Comparison of ENCODE assay signal across 1 cellular context in the genomic region with DNA sequence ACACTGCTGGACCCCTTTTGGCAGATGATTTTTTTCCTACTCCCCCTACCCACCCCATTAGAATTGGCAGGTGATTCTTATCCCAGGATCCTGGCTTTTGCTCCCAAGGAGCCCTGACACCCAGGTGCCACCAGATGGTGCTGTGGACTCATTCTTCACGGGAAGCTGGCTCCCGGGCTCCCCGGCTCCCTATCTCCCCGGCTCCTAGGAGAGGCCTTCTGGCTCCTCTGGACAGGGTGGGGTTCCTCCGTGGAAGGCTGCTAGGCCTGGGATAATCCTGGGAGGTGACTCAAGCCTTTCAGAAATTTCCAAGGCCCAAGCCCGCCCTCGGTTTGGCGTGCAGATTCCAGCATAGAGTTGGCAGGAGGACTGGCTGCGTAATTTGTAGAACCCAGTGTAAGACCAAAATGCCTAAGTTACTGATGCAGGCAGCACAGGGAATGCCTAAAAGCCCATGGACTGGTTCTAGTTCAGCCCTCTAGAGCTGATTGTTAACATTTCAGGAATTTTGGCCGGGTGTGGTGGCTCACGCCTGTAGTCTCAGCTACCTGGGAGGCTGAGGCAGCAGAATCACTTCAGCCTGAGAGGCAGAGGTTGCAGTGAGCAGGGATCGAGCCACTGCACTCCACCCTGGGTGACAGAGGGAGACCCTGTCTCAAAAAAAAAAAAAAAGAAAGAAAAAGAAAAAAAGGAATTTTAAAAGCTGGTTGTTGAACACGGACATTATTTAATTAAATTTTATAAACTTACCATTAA.
A peak's percentile ranks its signal among the peaks of the same experiment; 100 is the strongest.
TF ChIP-seq lines count a peak whose summit lies in the region.

No MANE protein-coding gene starts in this region.

TF ChIP-seq in HEK293, 187 proteins besides CTCF, POLR2A, EP300 and RAD21 (continued from another document):
- TF ChIP-seq ZNF549 (tag by site-specific recombination; IDR thresholded peaks at IDR 0.05), result no peak
- no peak for TF ChIP-seq ZNF114 (tag by site-specific recombination; IDR thresholded peaks at IDR 0.05)
- TF ChIP-seq ZNF2 (tag by site-specific recombination; IDR thresholded peaks at IDR 0.05), result peak; percentile 81; the same call in 1 of the 2 replicates
- TF ChIP-seq ZNF501 (tag by site-specific recombination; IDR thresholded peaks at IDR 0.05), result no peak
- TF ChIP-seq KLF1 (tag by site-specific recombination; IDR thresholded peaks at IDR 0.05), result peak; percentile 29; the same call in 1 of the 2 replicates
- TF ChIP-seq ZNF302 (tag by site-specific recombination; IDR thresholded peaks at IDR 0.05; ENCODE audit: low read depth), result no peak
- TF ChIP-seq ZNF791 (tag by site-specific recombination; IDR thresholded peaks at IDR 0.05), result no peak
- TF ChIP-seq ZNF37A (tag by site-specific recombination; IDR thresholded peaks at IDR 0.05), result peak; percentile 54
- peak; percentile 84 for TF ChIP-seq ZBTB20 (tag by site-specific recombination; IDR thresholded peaks at IDR 0.05)
- TF ChIP-seq ZNF366 (tag by site-specific recombination; conservative IDR thresholded peaks at IDR 0.05), result no peak
- TF ChIP-seq SCRT2 (tag by site-specific recombination; IDR thresholded peaks at IDR 0.05), result no peak
- TF ChIP-seq TRIM28 (IDR thresholded peaks at IDR 0.05; ENCODE audit: borderline replicate concordance, low read length), result no peak
- no peak for TF ChIP-seq SP3 (tag by site-specific recombination; IDR thresholded peaks at IDR 0.05)
- TF ChIP-seq ZFHX2 (tag by site-specific recombination; conservative IDR thresholded peaks at IDR 0.05), result no peak
- TF ChIP-seq, protein P1, sequence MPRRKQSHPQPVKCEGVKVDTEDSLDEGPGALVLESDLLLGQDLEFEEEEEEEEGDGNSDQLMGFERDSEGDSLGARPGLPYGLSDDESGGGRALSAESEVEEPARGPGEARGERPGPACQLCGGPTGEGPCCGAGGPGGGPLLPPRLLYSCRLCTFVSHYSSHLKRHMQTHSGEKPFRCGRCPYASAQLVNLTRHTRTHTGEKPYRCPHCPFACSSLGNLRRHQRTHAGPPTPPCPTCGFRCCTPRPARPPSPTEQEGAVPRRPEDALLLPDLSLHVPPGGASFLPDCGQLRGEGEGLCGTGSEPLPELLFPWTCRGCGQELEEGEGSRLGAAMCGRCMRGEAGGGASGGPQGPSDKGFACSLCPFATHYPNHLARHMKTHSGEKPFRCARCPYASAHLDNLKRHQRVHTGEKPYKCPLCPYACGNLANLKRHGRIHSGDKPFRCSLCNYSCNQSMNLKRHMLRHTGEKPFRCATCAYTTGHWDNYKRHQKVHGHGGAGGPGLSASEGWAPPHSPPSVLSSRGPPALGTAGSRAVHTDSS (tag by site-specific recombination; IDR thresholded peaks at IDR 0.05), result no peak
- TF ChIP-seq BCL11A (tag by site-specific recombination; IDR thresholded peaks at IDR 0.05; ENCODE audit: low read depth), result no peak
- no peak for TF ChIP-seq ZBTB1 (tag by site-specific recombination; IDR thresholded peaks at IDR 0.05)
- TF ChIP-seq, protein P2, sequence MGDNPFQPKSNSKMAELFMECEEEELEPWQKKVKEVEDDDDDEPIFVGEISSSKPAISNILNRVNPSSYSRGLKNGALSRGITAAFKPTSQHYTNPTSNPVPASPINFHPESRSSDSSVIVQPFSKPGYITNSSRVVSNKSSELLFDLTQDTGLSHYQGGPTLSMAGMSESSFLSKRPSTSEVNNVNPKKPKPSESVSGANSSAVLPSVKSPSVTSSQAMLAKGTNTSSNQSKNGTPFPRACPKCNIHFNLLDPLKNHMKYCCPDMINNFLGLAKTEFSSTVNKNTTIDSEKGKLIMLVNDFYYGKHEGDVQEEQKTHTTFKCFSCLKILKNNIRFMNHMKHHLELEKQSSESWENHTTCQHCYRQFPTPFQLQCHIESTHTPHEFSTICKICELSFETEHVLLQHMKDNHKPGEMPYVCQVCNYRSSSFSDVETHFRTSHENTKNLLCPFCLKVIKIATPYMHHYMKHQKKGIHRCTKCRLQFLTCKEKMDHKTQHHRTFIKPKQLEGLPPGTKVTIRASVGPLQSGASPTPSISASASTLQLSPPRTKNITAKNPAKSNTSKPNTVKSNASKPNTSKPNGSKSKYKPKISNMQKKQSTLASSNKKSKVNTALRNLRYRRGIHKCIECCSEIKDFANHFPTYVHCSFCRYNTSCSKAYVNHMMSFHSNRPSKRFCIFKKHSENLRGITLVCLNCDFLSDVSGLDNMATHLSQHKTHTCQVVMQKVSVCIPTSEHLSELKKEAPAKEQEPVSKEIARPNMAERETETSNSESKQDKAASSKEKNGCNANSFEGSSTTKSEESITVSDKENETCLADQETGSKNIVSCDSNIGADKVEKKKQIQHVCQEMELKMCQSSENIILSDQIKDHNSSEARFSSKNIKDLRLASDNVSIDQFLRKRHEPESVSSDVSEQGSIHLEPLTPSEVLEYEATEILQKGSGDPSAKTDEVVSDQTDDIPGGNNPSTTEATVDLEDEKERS (tag by site-specific recombination; IDR thresholded peaks at IDR 0.05), result no peak
- no peak for TF ChIP-seq ZNF169 (tag by site-specific recombination; IDR thresholded peaks at IDR 0.05)
